In genomic region chr12:108511633-108512540, GRCh38 we compare ENCODE assay signal across 8 cellular contexts. TPM values are rescaled to one million over a fixed set of nuclear protein-coding genes. Genes with fewer than 3 reads are reported as not detected.
DNase-seq lines count a peak whose midpoint lies in the region; ATAC-seq and TF ChIP-seq lines count a peak whose summit lies in the region.

No MANE protein-coding gene starts in this region.

- H3K4me1 ChIP-seq in trophoblast cell (ENCODE audit: control insufficient read depth in 1 of 2, insufficient read depth in 2 of 2, low read length in 2 of 2): peaks cover 7 to 8% of the 10 kb centered on the region in 2 experiments
- H3K4me1 ChIP-seq in upper lobe of left lung: peaks cover 11 to 29% (median 19%) of the 10 kb centered on the region in 4 donors

- no peak overlapping the region for H3K4ac ChIP-seq in trophoblast cell (ENCODE audit: low read depth, low read length)

- no peak overlapping the region for H2BK120ac ChIP-seq in trophoblast cell (ENCODE audit: insufficient read depth, low read length, poor library complexity)

- H2BK5ac ChIP-seq in trophoblast cell (ENCODE audit: low read depth, low read length, poor library complexity): no peak overlapping the region

- H3K23ac ChIP-seq in trophoblast cell (ENCODE audit: low read length): no peak overlapping the region

- ATAC-seq in upper lobe of left lung (ENCODE audit: low FRiP score in 2 of 2) (no peak), GM19467 (IDR thresholded peaks at IDR 0.05; ENCODE audit: unreplicated experiment) (no peak)

- H3K4me2 ChIP-seq in trophoblast cell (ENCODE audit: low read length): no peak overlapping the region

- H3K27me3 ChIP-seq in trophoblast cell (ENCODE audit: insufficient read depth, low read length) (no peaks in the 10 kb centered on the region), upper lobe of left lung (no peaks in the 10 kb centered on the region)

- H3K36me3 ChIP-seq in trophoblast cell (ENCODE audit: control insufficient read depth in 1 of 2, insufficient read depth in 2 of 2, low read length in 2 of 2) (peaks cover 2% of the 10 kb centered on the region in 2 experiments), upper lobe of left lung (peaks cover 0 to 3% (median 0%) of the 10 kb centered on the region in 4 donors)

- H3K9me3 Mint-ChIP-seq in glutamatergic neuron (ENCODE audit: unreplicated experiment): peaks cover 2% of the 10 kb centered on the region

- H3K36me3 Mint-ChIP-seq in glutamatergic neuron (ENCODE audit: unreplicated experiment): no peaks in the 10 kb centered on the region

- H4K8ac ChIP-seq in trophoblast cell (ENCODE audit: low read depth, low read length): no peak overlapping the region

- H3K18ac ChIP-seq in trophoblast cell (ENCODE audit: low read length): no peak overlapping the region

- WGBS in trophoblast cell (ENCODE audit: extremely low coverage, insufficient coverage, insufficient read length): no CpG with 5 or more reads among the region's 15 CpGs
- 34 to 41% methylated on average over 14 to 15 of the region's 15 CpGs for WGBS in upper lobe of left lung, 2 donors

- peaks cover 5% of the 10 kb centered on the region for H3K79me2 ChIP-seq in trophoblast cell (ENCODE audit: control insufficient read depth, insufficient read depth, low read length, poor library complexity)

- TF ChIP-seq CTCF in GM10248 (IDR thresholded peaks at IDR 0.05; ENCODE audit: control extremely low read depth, extremely low read depth, low read depth, missing control alignments) (peak; percentile 70), glutamatergic neuron (IDR thresholded peaks at IDR 0.05; ENCODE audit: partially characterized antibody, unreplicated experiment) (peak; percentile 98), upper lobe of left lung (IDR thresholded peaks at IDR 0.05) (peak; percentile 78 to 83 (median 81))

- H3K4me3 ChIP-seq in trophoblast cell (ENCODE audit: low read depth, low read length) (no peak overlapping the region), upper lobe of left lung (no peak overlapping the region)

- no peak overlapping the region for H2AK5ac ChIP-seq in trophoblast cell (ENCODE audit: low read length)

- H3K27ac ChIP-seq in trophoblast cell (ENCODE audit: low read depth, low read length) (no peak overlapping the region), upper lobe of left lung (no peak overlapping the region)

- H2AFZ ChIP-seq in trophoblast cell (ENCODE audit: insufficient read depth, low read length, poor library complexity): no peak overlapping the region

- no peak for TF ChIP-seq EP300 in upper lobe of left lung (IDR thresholded peaks at IDR 0.05)

- DNase-seq in GM10248 (ENCODE audit: extremely low spot score) (peak; percentile 66), LHCN-M2 (ENCODE audit: low read depth) (peak; percentile 71), RPMI8226 (peak; percentile 78), glutamatergic neuron (peak; percentile 83), trophoblast cell (peak; percentile 56 to 86), upper lobe of left lung (peak in 1 of 2 donors; percentile 67)
- DNase-seq in activated naive CD4-positive, alpha-beta T cell (lab: John Stamatoyannopoulos, UW): peak; percentile 42 to 64 (median 58)

- no peak overlapping the region for H4K91ac ChIP-seq in trophoblast cell (ENCODE audit: low read depth, low read length)

- no peak overlapping the region for H3K14ac ChIP-seq in trophoblast cell (ENCODE audit: low read length)

- TF ChIP-seq POLR2A in upper lobe of left lung (IDR thresholded peaks at IDR 0.05): no peak

- CTCF ChIA-PET in GM10248 (lab: Yijun Ruan, JAX): interaction anchor here (0.6 to 2.3 kb wide), 28 partner anchors 10 to 599 kb away, joined by 3 to 11 read pairs (median 4); partner anchors contain the start of genes CMKLR1 and SART3

- H3K4me3 Mint-ChIP-seq in glutamatergic neuron (ENCODE audit: unreplicated experiment): no peak overlapping the region

- H3K9me3 ChIP-seq in trophoblast cell (ENCODE audit: insufficient read depth, low read depth, low read length) (no peaks in the 10 kb centered on the region), upper lobe of left lung (no peaks in the 10 kb centered on the region)

- no peak overlapping the region for H2BK12ac ChIP-seq in trophoblast cell (ENCODE audit: low read length)

- H3K27ac Mint-ChIP-seq in glutamatergic neuron (ENCODE audit: unreplicated experiment): no peak overlapping the region

- H3K79me1 ChIP-seq in trophoblast cell (ENCODE audit: low read length): peaks cover 5% of the 10 kb centered on the region

- H3K4me1 Mint-ChIP-seq in glutamatergic neuron (ENCODE audit: low read depth, unreplicated experiment): no peaks in the 10 kb centered on the region

- H3K27me3 Mint-ChIP-seq in glutamatergic neuron (ENCODE audit: unreplicated experiment): peaks cover 3% of the 10 kb centered on the region

- H3K9ac ChIP-seq in trophoblast cell (ENCODE audit: low read length): no peak overlapping the region

- no peak overlapping the region for H4K12ac ChIP-seq in trophoblast cell (ENCODE audit: low read depth, low read length)

- POLR2A ChIA-PET in GM10248 (lab: Yijun Ruan, JAX): no interaction called here

RNA-seq across cellular contexts. Expression of gene FICD, which starts 3.2 kb away (rescaled TPM):
- total RNA-seq in LHCN-M2 (2014; rRNA removed): 7.0 and 7.9 TPM in 2 replicates
- polyA plus RNA-seq in LHCN-M2 (2012): 5.4 TPM
- total RNA-seq in glutamatergic neuron (ENCODE audit: unreplicated experiment): 4.8 TPM
- polyA plus RNA-seq in trophoblast cell (2013): 4.6 TPM in 2 replicates
- 10 to 100 TPM in 4 of 6 donors, 1 to 10 TPM in 2; 6.5 to 15.3 (median 12.2) TPM for total RNA-seq in upper lobe of left lung

RNA-seq across cellular contexts. Expression of gene SART3, which starts 49.1 kb away (rescaled TPM):
- total RNA-seq in LHCN-M2 (2014; rRNA removed): 52.6 and 57.4 TPM in 2 replicates
- polyA plus RNA-seq in LHCN-M2 (2012): 24.5 TPM
- total RNA-seq in glutamatergic neuron (ENCODE audit: unreplicated experiment): 72.6 TPM
- polyA plus RNA-seq in trophoblast cell (2013): 32.5 and 34.0 TPM in 2 replicates
- total RNA-seq in upper lobe of left lung: 100 to 1,000 TPM in 1 of 6 donors, 10 to 100 TPM in 5; 36.9 to 235 (median 63.9) TPM

RNA-seq across cellular contexts. Expression of gene ISCU, which starts 50.5 kb away (rescaled TPM):
- total RNA-seq in LHCN-M2 (2014; rRNA removed) (122 and 132 TPM in 2 replicates), glutamatergic neuron (ENCODE audit: unreplicated experiment) (48.4 TPM), upper lobe of left lung (100 to 1,000 TPM; 130 to 192 (median 152) TPM)
- polyA plus RNA-seq in LHCN-M2 (2012): 104 TPM
- polyA plus RNA-seq in trophoblast cell (2013): 154 and 158 TPM in 2 replicates
